Comparison of ENCODE assay signal across 9 cellular contexts in the genomic region with DNA sequence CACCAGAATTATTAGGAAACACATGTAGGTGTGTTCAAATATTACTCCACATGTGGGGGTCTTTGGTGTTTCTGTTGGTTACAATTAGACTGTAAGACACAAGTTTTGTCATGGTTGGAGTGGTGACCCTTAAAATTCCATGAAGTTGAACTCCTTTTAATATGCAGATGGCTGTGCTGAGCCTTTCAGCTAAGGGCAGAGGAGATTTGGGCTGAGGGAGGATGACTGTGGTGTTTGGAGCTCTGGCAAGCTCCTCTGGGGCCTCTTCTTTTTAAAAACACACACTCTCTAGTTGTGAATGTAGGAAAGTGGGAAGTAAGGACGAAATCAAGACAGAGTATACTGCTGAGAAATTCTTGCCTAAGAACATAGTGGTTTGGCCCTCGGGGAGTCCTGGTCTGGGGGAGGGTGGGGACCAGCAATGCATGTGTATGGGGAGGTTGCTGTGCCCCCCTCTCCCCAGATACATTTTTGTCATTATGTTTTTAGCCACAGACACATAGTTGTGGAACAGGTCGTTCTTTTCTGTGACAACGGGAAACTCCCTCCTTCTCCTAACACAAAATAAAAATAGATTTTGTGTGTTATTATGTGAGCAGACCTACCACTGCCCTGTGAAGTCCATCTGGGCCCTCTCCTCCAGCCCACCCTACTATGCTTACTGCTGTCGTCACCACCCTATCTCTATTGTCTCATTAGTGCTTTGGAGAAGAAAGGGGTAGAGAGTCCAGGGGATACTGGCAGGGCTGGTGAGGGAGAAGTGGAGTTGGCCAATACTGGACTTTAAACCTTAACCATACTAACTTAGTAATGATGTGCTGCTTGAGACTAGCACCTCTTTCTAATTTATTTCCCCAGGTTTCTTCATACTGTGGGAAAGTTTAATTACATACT. TPM values are rescaled to one million over a fixed set of nuclear protein-coding genes. Genes with fewer than 3 reads are reported as not detected.
A peak's percentile ranks its signal among the peaks of the same experiment; 100 is the strongest.
DNase-seq lines count a peak whose midpoint lies in the region; TF ChIP-seq lines count a peak whose summit lies in the region.
"Had no signal": no experiment of that assay in that cellular context is flagged by ENCODE, and none has a peak within 500 bp of the region (broad histone marks: within the 10 kb centered on the region; RNA-seq: fewer than 3 reads in every experiment).

No MANE protein-coding gene starts in this region.

- H3K27ac ChIP-seq in esophagus muscularis mucosa (replicated peaks in 1 of 4) (peak overlapping the region in 3 of 4 donors; percentile 31 to 59 (median 53)), rectal smooth muscle tissue (ENCODE audit: low read depth, low read length) (peak overlapping the region; percentile 28), endodermal cell (ENCODE audit: low read depth, low read length) (no peak overlapping the region), ovary (no peak overlapping the region)

- DNase-seq in EH (ENCODE audit: low read depth), result peak; percentile 38
- peak; percentile 69 for DNase-seq in SKM-1 treated with dmso at 0.1 percent for 144 hours (lab: John Stamatoyannopoulos, UW; ENCODE audit: unreplicated experiment)
- DNase-seq in esophagus muscularis mucosa (ENCODE audit: extremely low spot score), result no peak
- no peak for DNase-seq in DMS79 (lab: John Stamatoyannopoulos, UW)
- no peak for DNase-seq in endodermal cell
- no peak for DNase-seq in ovary
- no peak for DNase-seq in effector CD8-positive, alpha-beta T cell (lab: John Stamatoyannopoulos, UW)
- DNase-seq: substantia nigra had no signal

- peaks cover 20% of the 10 kb centered on the region for H3K4me1 Mint-ChIP-seq in endodermal cell

- H3K9me3 ChIP-seq in esophagus muscularis mucosa, result no peaks in the 10 kb centered on the region
- no peaks in the 10 kb centered on the region for H3K9me3 ChIP-seq in endodermal cell (ENCODE audit: control insufficient read depth, low read length)
- no peaks in the 10 kb centered on the region for H3K9me3 ChIP-seq in ovary

- peaks cover under 1% of the 10 kb centered on the region for H3K27me3 Mint-ChIP-seq in endodermal cell (ENCODE audit: insufficient read depth)

- TF ChIP-seq EP300 in esophagus muscularis mucosa (IDR thresholded peaks at IDR 0.05), result no peak
- no peak for TF ChIP-seq EP300 in ovary (IDR thresholded peaks at IDR 0.05)

- no peak overlapping the region for H3K4me3 ChIP-seq in esophagus muscularis mucosa
- no peak overlapping the region for H3K4me3 ChIP-seq in rectal smooth muscle tissue (ENCODE audit: low read length)
- H3K4me3 ChIP-seq in endodermal cell (ENCODE audit: low read length), result no peak overlapping the region
- H3K4me3 ChIP-seq in ovary, result no peak overlapping the region

- TF ChIP-seq POLR2A in esophagus muscularis mucosa (IDR thresholded peaks at IDR 0.05; ENCODE audit: low read depth), result no peak
- no peak for TF ChIP-seq POLR2A in ovary (IDR thresholded peaks at IDR 0.05)

- no peak overlapping the region for H3K4me3 Mint-ChIP-seq in endodermal cell

- TF ChIP-seq CTCF in esophagus muscularis mucosa (IDR thresholded peaks at IDR 0.05) (no peak), endodermal cell (conservative IDR thresholded peaks at IDR 0.05) (no peak), ovary (IDR thresholded peaks at IDR 0.05) (no peak)

- H3K27ac Mint-ChIP-seq in endodermal cell, result no peak overlapping the region

- 53% methylated on average over 5 of the region's 5 CpGs for WGBS in esophagus muscularis mucosa
- 86 to 90% methylated on average over 1 to 2 of the region's 5 CpGs for WGBS in endodermal cell (ENCODE audit: insufficient coverage in 1 of 2, insufficient read length in 1 of 2), 2 experiments
- 18 to 25% (median 20%) methylated on average over 5 of the region's 5 CpGs for WGBS in ovary, 3 donors

- H3K36me3 Mint-ChIP-seq in endodermal cell (ENCODE audit: low read depth), result no peaks in the 10 kb centered on the region

- H3K27me3 ChIP-seq in esophagus muscularis mucosa (no peaks in the 10 kb centered on the region), rectal smooth muscle tissue (ENCODE audit: control insufficient read depth, insufficient read depth, low read length) (no peaks in the 10 kb centered on the region), endodermal cell (ENCODE audit: control insufficient read depth, insufficient read depth, low read length, poor library complexity, severe bottlenecking) (peaks cover 8% of the 10 kb centered on the region), ovary (no peaks in the 10 kb centered on the region)

- H3K36me3 ChIP-seq in esophagus muscularis mucosa, result peaks cover 0 to 3% (median 0%) of the 10 kb centered on the region in 4 donors
- H3K36me3 ChIP-seq in rectal smooth muscle tissue (ENCODE audit: control insufficient read depth, insufficient read depth, low read length), result no peaks in the 10 kb centered on the region
- H3K36me3 ChIP-seq in endodermal cell (ENCODE audit: control insufficient read depth, insufficient read depth, low read length), result no peaks in the 10 kb centered on the region
- no peaks in the 10 kb centered on the region for H3K36me3 ChIP-seq in ovary

- H3K9me3 Mint-ChIP-seq in endodermal cell, result no peaks in the 10 kb centered on the region

- intact Hi-C loops in esophagus muscularis mucosa (cut with DNase I) (loop anchor here (10.0 kb wide), 1 partner anchor 820 kb away; a partner anchor contains a TSS), ovary (cut with DNase I) (no loop called here)

- H3K9ac ChIP-seq in rectal smooth muscle tissue (ENCODE audit: low read length), result no peak overlapping the region
- no peak overlapping the region for H3K9ac ChIP-seq in endodermal cell (ENCODE audit: extremely low read depth, low read length, poor library complexity, severe bottlenecking)

- H3K4me1 ChIP-seq in esophagus muscularis mucosa (peaks cover 79 to 92% (median 88%) of the 10 kb centered on the region in 4 donors), rectal smooth muscle tissue (ENCODE audit: control insufficient read depth, insufficient read depth, low read length) (peaks cover 42% of the 10 kb centered on the region), endodermal cell (ENCODE audit: control insufficient read depth, insufficient read depth, low read length) (peaks cover 2% of the 10 kb centered on the region), ovary (ENCODE audit: insufficient read depth) (peaks cover 27% of the 10 kb centered on the region)

RNA-seq across cellular contexts. Expression of a gene that starts 10.0 kb away (rescaled TPM):
- total RNA-seq in esophagus muscularis mucosa, result 10 to 100 TPM; 76.7 to 99.0 (median 89.8) TPM
- total RNA-seq in endodermal cell, result 1 to 10 TPM; 2.6 to 8.6 TPM
- polyA plus RNA-seq in endodermal cell (2013, experiment 1 of 2), result 5.4 TPM
- 3.8 TPM for polyA plus RNA-seq in endodermal cell (2013, experiment 2 of 2)
- total RNA-seq in ovary, result 100 to 1,000 TPM; 153 to 404 (median 199) TPM
- 100 to 1,000 TPM; 108 to 270 TPM for polyA plus RNA-seq in ovary

Comparison
In these comparisons a context has a peak if more than half of its experiments do, and no peak if none do; other contexts are left out.
1. DNase-seq: peak in EH (single experiment) and SKM-1 treated with dmso at 0.1 percent for 144 hours (single experiment); none in esophagus muscularis mucosa (single experiment), DMS79 (single experiment), endodermal cell (single experiment), ovary (0 of 5) and effector CD8-positive, alpha-beta T cell (single experiment).
2. H3K27ac ChIP-seq: peak in esophagus muscularis mucosa (3 of 4) and rectal smooth muscle tissue (single experiment); none in endodermal cell (single experiment) and ovary (0 of 2).
3. RNA of a gene that starts 10.0 kb away (total RNA-seq): 153 to 404 TPM in ovary and 76.7 to 99.0 TPM in esophagus muscularis mucosa; 2.6 to 8.6 TPM in endodermal cell; every median in the first group is over 4 times any median in the second.